15 cellular contexts compared by ENCODE assay signal in the genomic region with DNA sequence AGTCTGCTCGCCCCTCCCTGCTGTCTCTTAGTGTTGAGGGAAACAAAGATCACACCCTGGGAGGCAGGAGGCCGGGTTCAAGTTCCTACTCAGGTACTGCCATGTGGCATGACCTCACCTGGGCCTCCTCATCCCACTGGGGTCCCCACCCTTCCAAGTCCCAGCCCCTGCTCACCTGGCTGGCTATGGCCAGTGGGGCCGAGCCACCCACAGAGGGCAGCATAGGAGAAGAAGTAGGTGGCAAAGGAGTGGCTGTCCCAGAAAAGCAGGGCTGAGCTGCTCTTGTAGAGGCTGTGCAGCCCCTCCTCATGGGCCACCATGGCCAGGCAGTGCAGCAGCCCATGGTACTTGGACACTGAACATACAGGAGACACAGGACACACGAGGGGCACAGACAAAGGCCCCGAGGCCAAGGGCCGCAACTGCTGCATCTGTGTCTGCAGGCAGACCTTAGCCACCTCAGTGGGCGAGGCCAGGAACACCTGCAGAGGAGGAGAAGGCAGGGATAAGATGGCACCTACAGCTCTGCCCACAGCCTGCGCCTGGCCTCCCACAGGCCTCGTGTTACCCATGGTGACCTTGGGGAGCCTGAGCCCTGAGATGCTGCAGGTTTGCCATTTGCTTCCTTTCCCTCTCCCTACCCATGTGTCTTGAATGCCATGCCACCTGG. TPM values are rescaled to one million over a fixed set of nuclear protein-coding genes. Genes with fewer than 3 reads are reported as not detected.
DNase-seq lines count a peak whose midpoint lies in the region; ATAC-seq, FAIRE-seq and TF ChIP-seq lines count a peak whose summit lies in the region.
"Had no signal": no experiment of that assay in that cellular context is flagged by ENCODE, and none has a peak within 500 bp of the region (broad histone marks: within the 10 kb centered on the region; RNA-seq: fewer than 3 reads in every experiment).

No MANE protein-coding gene starts in this region.

- H3K27me3 Mint-ChIP-seq in Calu3 (ENCODE audit: unreplicated experiment): no peaks in the 10 kb centered on the region
- H3K27me3 Mint-ChIP-seq: IgD-negative memory B cell had no signal

- peaks cover 18% of the 10 kb centered on the region for H3K4me1 Mint-ChIP-seq in Calu3 (ENCODE audit: low read depth, unreplicated experiment)
- H3K4me1 Mint-ChIP-seq in stimulated activated effector memory CD8-positive, alpha-beta T cell treated with anti-CD3 and anti-CD28 coated beads, Interleukin-12 subunit alpha, Interleukin-12 subunit beta, amount 100 ng/mL, for 72 hours: no peaks in the 10 kb centered on the region

- H3K9ac ChIP-seq in kidney (ENCODE audit: low read length in 2 of 2): no peak overlapping the region
- H3K9ac ChIP-seq: parathyroid adenoma had no signal

- no peaks in the 10 kb centered on the region for H3K9me3 ChIP-seq in kidney (ENCODE audit: control insufficient read depth in 1 of 2, low read length in 2 of 2)
- H3K9me3 ChIP-seq: adrenal gland, gastroesophageal sphincter had no signal

- DNase-seq in Calu3 (peak; percentile 80), GM18507 (ENCODE audit: extremely low spot score, insufficient read length, low read depth) (no peak), RPMI8226 (peak; percentile 61), kidney (peak; percentile 77), SHP77 treated with DMSO at 0.1 percent for 48 hours (lab: John Stamatoyannopoulos, UW) (no peak), SIG-M5 treated with dmso at 0.1 percent for 504 hours (lab: John Stamatoyannopoulos, UW; ENCODE audit: unreplicated experiment) (no peak), cerebellar nuclear complex (lab: John Stamatoyannopoulos, UW) (no peak)
- no peak for DNase-seq in stimulated activated effector memory CD8-positive, alpha-beta T cell treated with anti-CD3 and anti-CD28 coated beads, Interleukin-12 subunit alpha, Interleukin-12 subunit beta, amount 100 ng/mL, for 72 hours (ENCODE audit: low spot score in 2 of 2)
- DNase-seq: adrenal gland, GF-D8, GOT3 had no signal

- H3K27ac Mint-ChIP-seq in Calu3 (ENCODE audit: unreplicated experiment): no peak overlapping the region
- H3K27ac Mint-ChIP-seq in stimulated activated effector memory CD8-positive, alpha-beta T cell treated with anti-CD3 and anti-CD28 coated beads, Interleukin-12 subunit alpha, Interleukin-12 subunit beta, amount 100 ng/mL, for 72 hours: no peak overlapping the region
- H3K27ac Mint-ChIP-seq: T-helper 1 cell treated with Interleukin-12 subunit alpha and Interleukin-12 subunit beta and Interleukin-4 antibody, amounts not matched to agents 30 μg/mL and 1 μg/mL, for 36 hours had no signal

- intact Hi-C loops in Calu3 (cut with micrococcal nuclease; ENCODE audit: unreplicated experiment) (loop anchor here (1.0 to 2.0 kb wide), 3 partner anchors 21 to 167 kb away; a partner anchor contains a TSS), kidney (cut with DNase I) (no loop called here)

- FAIRE-seq in GM18507 (lab: Jason Lieb, UNC) (peak; percentile 75), kidney (lab: Jason Lieb, UNC) (no peak)

- no peak overlapping the region for H3K4me3 ChIP-seq in kidney (ENCODE audit: low read length in 2 of 2)
- H3K4me3 ChIP-seq: adrenal gland, gastroesophageal sphincter had no signal

- H3K36me3 Mint-ChIP-seq in Calu3 (ENCODE audit: insufficient read depth, unreplicated experiment): peaks cover 3% of the 10 kb centered on the region
- H3K36me3 Mint-ChIP-seq in stimulated activated effector memory CD8-positive, alpha-beta T cell treated with anti-CD3 and anti-CD28 coated beads, Interleukin-12 subunit alpha, Interleukin-12 subunit beta, amount 100 ng/mL, for 72 hours: no peaks in the 10 kb centered on the region
- H3K36me3 Mint-ChIP-seq: IgD-negative memory B cell had no signal

- H3K4me3 Mint-ChIP-seq in Calu3 (ENCODE audit: low read depth, unreplicated experiment): no peak overlapping the region
- H3K4me3 Mint-ChIP-seq in stimulated activated effector memory CD8-positive, alpha-beta T cell treated with anti-CD3 and anti-CD28 coated beads, Interleukin-12 subunit alpha, Interleukin-12 subunit beta, amount 100 ng/mL, for 72 hours: no peak overlapping the region
- H3K4me3 Mint-ChIP-seq: T-helper 1 cell treated with Interleukin-12 subunit alpha and Interleukin-12 subunit beta and Interleukin-4 antibody, amounts not matched to agents 30 μg/mL and 1 μg/mL, for 36 hours had no signal

- TF ChIP-seq CTCF in Calu3 (IDR thresholded peaks at IDR 0.05; ENCODE audit: unreplicated experiment): peak; percentile 59
- TF ChIP-seq CTCF in kidney (IDR thresholded peaks at IDR 0.05; ENCODE audit: borderline replicate concordance, extremely low read depth, insufficient read depth): peak; percentile 14

- no peak for ATAC-seq in stimulated activated effector memory CD8-positive, alpha-beta T cell treated with anti-CD3 and anti-CD28 coated beads, Interleukin-12 subunit alpha, Interleukin-12 subunit beta, amount 100 ng/mL, for 72 hours
- ATAC-seq: gastroesophageal sphincter had no signal

- H3K9me3 Mint-ChIP-seq in Calu3 (ENCODE audit: low read depth, unreplicated experiment): no peaks in the 10 kb centered on the region
- no peaks in the 10 kb centered on the region for H3K9me3 Mint-ChIP-seq in stimulated activated effector memory CD8-positive, alpha-beta T cell treated with anti-CD3 and anti-CD28 coated beads, Interleukin-12 subunit alpha, Interleukin-12 subunit beta, amount 100 ng/mL, for 72 hours
- H3K9me3 Mint-ChIP-seq: IgD-negative memory B cell; T-helper 1 cell treated with Interleukin-12 subunit alpha and Interleukin-12 subunit beta and Interleukin-4 antibody, amounts not matched to agents 30 μg/mL and 1 μg/mL, for 36 hours had no signal

- no peaks in the 10 kb centered on the region for H3K4me1 ChIP-seq in kidney (ENCODE audit: control insufficient read depth in 1 of 2, insufficient read depth in 1 of 2, low read depth in 1 of 2, low read length in 2 of 2)
- H3K4me1 ChIP-seq: adrenal gland, gastroesophageal sphincter, parathyroid adenoma had no signal

- no peaks in the 10 kb centered on the region for H3K36me3 ChIP-seq in kidney (ENCODE audit: control insufficient read depth in 1 of 2, insufficient read depth in 2 of 2, low read length in 2 of 2)
- H3K36me3 ChIP-seq: adrenal gland, gastroesophageal sphincter had no signal

- CTCF ChIA-PET in Calu3 (lab: Charles Lee): interaction anchor here (1.0 to 1.6 kb wide), 7 partner anchors 9 to 165 kb away, joined by 3 to 11 read pairs (median 5); a partner anchor contains a TSS

- no TSS peak for BruUV-seq in Calu3 (replicated peaks; lab: Mats Ljungman, UMichigan)

- no peak overlapping the region for H3K27ac ChIP-seq in kidney (ENCODE audit: low read depth in 2 of 2, low read length in 2 of 2)
- H3K27ac ChIP-seq: adrenal gland, gastroesophageal sphincter, parathyroid adenoma had no signal

RNA-seq across cellular contexts. Expression of a gene that starts 50.6 kb away (rescaled TPM):
- not detected in 2 replicates for total RNA-seq in Calu3 (2022)
- 33.1 TPM for total RNA-seq in kidney
- 2.6 TPM for polyA plus RNA-seq in kidney (ENCODE audit: insufficient read depth, low read depth, low replicate concordance)

Comparison
In these comparisons a context has a peak if more than half of its experiments do, and no peak if none do; other contexts are left out.
1. DNase-seq: peak in Calu3 (single experiment), RPMI8226 (single experiment) and kidney (single experiment); none in GM18507 (single experiment), SHP77 treated with DMSO at 0.1 percent for 48 hours (single experiment), stimulated activated effector memory CD8-positive, alpha-beta T cell treated with anti-CD3 and anti-CD28 coated beads, Interleukin-12 subunit alpha, Interleukin-12 subunit beta, amount 100 ng/mL, for 72 hours (0 of 2), SIG-M5 treated with dmso at 0.1 percent for 504 hours (single experiment) and cerebellar nuclear complex (0 of 2).
2. RNA of a gene that starts 50.6 kb away (total RNA-seq): 33.1 TPM in kidney (single experiment); not detected in Calu3; every median in the first group is over 10 times any median in the second.